In the genomic region with DNA sequence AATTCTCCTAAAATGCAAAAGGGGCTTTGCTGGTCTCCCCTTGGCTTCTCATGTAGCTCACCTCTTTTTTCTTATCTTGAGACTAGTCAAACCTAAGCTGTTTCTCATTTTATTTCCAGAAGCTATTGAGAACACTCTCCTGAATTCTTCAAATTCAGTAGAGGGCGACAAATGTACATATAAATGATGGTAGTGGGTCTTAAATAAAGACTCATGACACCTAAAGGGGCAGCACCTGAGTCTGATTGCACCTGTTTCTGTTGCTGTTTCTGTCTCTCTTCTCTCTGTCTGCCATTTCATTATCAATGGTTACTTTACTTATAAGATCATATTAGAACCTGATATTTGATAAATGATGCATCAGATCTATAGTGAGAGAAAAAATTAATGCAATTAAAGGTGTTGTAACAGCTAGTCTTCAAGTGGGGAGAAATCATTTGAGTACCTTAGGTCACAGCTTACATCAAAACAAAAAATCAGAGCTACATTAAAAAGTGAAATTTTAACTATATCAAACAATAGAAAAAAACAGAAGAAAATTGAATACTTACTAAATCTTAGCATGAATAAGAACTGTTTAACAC, we compare ENCODE assay signal across 9 cellular contexts. TPM values are rescaled to one million over a fixed set of nuclear protein-coding genes. Genes with fewer than 3 reads are reported as not detected.
A peak's percentile ranks its signal among the peaks of the same experiment; 100 is the strongest.
DNase-seq lines count a peak whose midpoint lies in the region; ATAC-seq and TF ChIP-seq lines count a peak whose summit lies in the region.
"Had no signal": no experiment of that assay in that cellular context is flagged by ENCODE, and none has a peak within 500 bp of the region (broad histone marks: within the 10 kb centered on the region; RNA-seq: fewer than 3 reads in every experiment).

No MANE protein-coding gene starts in this region.

- peaks cover 2% of the 10 kb centered on the region for H3K27me3 Mint-ChIP-seq in activated naive CD8-positive, alpha-beta T cell
- H3K27me3 Mint-ChIP-seq in activated naive CD8-positive, alpha-beta T cell treated with anti-CD3 and anti-CD28 coated beads for 36 hours: peaks cover 9% of the 10 kb centered on the region
- peaks cover 16% of the 10 kb centered on the region for H3K27me3 Mint-ChIP-seq in central memory CD8-positive, alpha-beta T cell
- peaks cover 14 to 27% of the 10 kb centered on the region in 2 donors for H3K27me3 Mint-ChIP-seq in natural killer cell (ENCODE audit: low read depth in 2 of 2)

- H3K4me3 Mint-ChIP-seq in activated naive CD8-positive, alpha-beta T cell: no peak overlapping the region
- H3K4me3 Mint-ChIP-seq in activated naive CD8-positive, alpha-beta T cell treated with anti-CD3 and anti-CD28 coated beads for 36 hours: no peak overlapping the region
- H3K4me3 Mint-ChIP-seq in central memory CD8-positive, alpha-beta T cell: no peak overlapping the region
- peak overlapping the region; percentile 7 for H3K4me3 Mint-ChIP-seq in natural killer cell
- H3K4me3 Mint-ChIP-seq: dendritic cell treated with granulocyte-macrophage colony-stimulating factor and Interleukin-4, amounts not matched to agents 40 ng/mL and 50 ng/mL, for 4 days had no signal

- TF ChIP-seq CTCF in natural killer cell (IDR thresholded peaks at IDR 0.05): peak; percentile 56

- H3K4me1 Mint-ChIP-seq in activated naive CD8-positive, alpha-beta T cell (ENCODE audit: low read depth): peaks cover 17% of the 10 kb centered on the region
- H3K4me1 Mint-ChIP-seq in activated naive CD8-positive, alpha-beta T cell treated with anti-CD3 and anti-CD28 coated beads for 36 hours: peaks cover 6% of the 10 kb centered on the region
- H3K4me1 Mint-ChIP-seq in central memory CD8-positive, alpha-beta T cell: peaks cover 16% of the 10 kb centered on the region
- H3K4me1 Mint-ChIP-seq in natural killer cell: peaks cover 16 to 25% of the 10 kb centered on the region in 2 donors

- peak overlapping the region; percentile 6 for H3K27ac Mint-ChIP-seq in activated naive CD8-positive, alpha-beta T cell
- H3K27ac Mint-ChIP-seq in activated naive CD8-positive, alpha-beta T cell treated with anti-CD3 and anti-CD28 coated beads for 36 hours: no peak overlapping the region
- peak overlapping the region; percentile 47 for H3K27ac Mint-ChIP-seq in central memory CD8-positive, alpha-beta T cell (ENCODE audit: low read depth)
- no peak overlapping the region for H3K27ac Mint-ChIP-seq in natural killer cell
- H3K27ac Mint-ChIP-seq: dendritic cell treated with granulocyte-macrophage colony-stimulating factor and Interleukin-4, amounts not matched to agents 40 ng/mL and 50 ng/mL, for 4 days had no signal

- H3K9me3 Mint-ChIP-seq in activated naive CD8-positive, alpha-beta T cell (ENCODE audit: low read depth): no peaks in the 10 kb centered on the region
- H3K9me3 Mint-ChIP-seq in activated naive CD8-positive, alpha-beta T cell treated with anti-CD3 and anti-CD28 coated beads for 36 hours: no peaks in the 10 kb centered on the region
- no peaks in the 10 kb centered on the region for H3K9me3 Mint-ChIP-seq in central memory CD8-positive, alpha-beta T cell
- no peaks in the 10 kb centered on the region for H3K9me3 Mint-ChIP-seq in natural killer cell

- DNase-seq in activated naive CD8-positive, alpha-beta T cell treated with anti-CD3 and anti-CD28 coated beads for 36 hours: no peak
- DNase-seq in NCI-H524 treated with DMSO at 0.1 percent for 48 hours (lab: John Stamatoyannopoulos, UW) (peak; percentile 50), natural killer cell (no peak), mesenteric fat pad (ENCODE audit: low spot score) (no peak), sciatic nerve (ENCODE audit: low spot score) (no peak)
- no peak for DNase-seq in central memory CD8-positive, alpha-beta T cell (ENCODE audit: low spot score in 2 of 2)

- H3K36me3 Mint-ChIP-seq in activated naive CD8-positive, alpha-beta T cell: no peaks in the 10 kb centered on the region
- no peaks in the 10 kb centered on the region for H3K36me3 Mint-ChIP-seq in activated naive CD8-positive, alpha-beta T cell treated with anti-CD3 and anti-CD28 coated beads for 36 hours
- H3K36me3 Mint-ChIP-seq in central memory CD8-positive, alpha-beta T cell (ENCODE audit: insufficient read depth): no peaks in the 10 kb centered on the region
- no peaks in the 10 kb centered on the region for H3K36me3 Mint-ChIP-seq in natural killer cell

- ATAC-seq in HG02973 (IDR thresholded peaks at IDR 0.05; ENCODE audit: unreplicated experiment) (peak; percentile 62), natural killer cell (peak; percentile 68 to 82 (median 70)), sciatic nerve (no peak)
- ATAC-seq in central memory CD8-positive, alpha-beta T cell (replicated peaks; ENCODE audit: extremely low read depth, poor library complexity, severe bottlenecking): peak; percentile 85

- intact Hi-C loops in natural killer cell (cut with micrococcal nuclease): loop anchor here (1.0 to 2.0 kb wide), 2 partner anchors 81 to 316 kb away; a partner anchor contains a TSS
- intact Hi-C loops in sciatic nerve (cut with DNase I): loop anchor here (10.0 kb wide), 1 partner anchor 315 kb away; no protein-coding TSS in a partner anchor

RNA-seq across cellular contexts. Expression of a gene that starts 7.0 kb away (rescaled TPM):
- total RNA-seq in activated naive CD8-positive, alpha-beta T cell treated with anti-CD3 and anti-CD28 coated beads for 36 hours: not detected
- total RNA-seq in natural killer cell (not detected), mesenteric fat pad (1,676 TPM), sciatic nerve (21.0 TPM)

RNA-seq across cellular contexts. Expression of a gene that starts 43.2 kb away (rescaled TPM):
- total RNA-seq in activated naive CD8-positive, alpha-beta T cell treated with anti-CD3 and anti-CD28 coated beads for 36 hours: 100 to 1,000 TPM; 121 to 136 TPM
- 10 to 100 TPM; 16.8 to 21.6 (median 17.3) TPM for total RNA-seq in natural killer cell
- total RNA-seq in mesenteric fat pad: 6.4 TPM
- total RNA-seq in sciatic nerve: 11.5 TPM

Comparison
In these comparisons a context has a peak if more than half of its experiments do, and no peak if none do; other contexts are left out.
1. H3K27ac Mint-ChIP-seq: peak in activated naive CD8-positive, alpha-beta T cell (single experiment) and central memory CD8-positive, alpha-beta T cell (single experiment); none in activated naive CD8-positive, alpha-beta T cell treated with anti-CD3 and anti-CD28 coated beads for 36 hours (single experiment) and natural killer cell (0 of 2).
2. RNA of a gene that starts 7.0 kb away (total RNA-seq): 1,676 TPM in mesenteric fat pad (single experiment); 21.0 TPM in sciatic nerve (single experiment), not detected in activated naive CD8-positive, alpha-beta T cell treated with anti-CD3 and anti-CD28 coated beads for 36 hours and not detected in natural killer cell; every median in the first group is over 10 times any median in the second.